In the genomic region with DNA sequence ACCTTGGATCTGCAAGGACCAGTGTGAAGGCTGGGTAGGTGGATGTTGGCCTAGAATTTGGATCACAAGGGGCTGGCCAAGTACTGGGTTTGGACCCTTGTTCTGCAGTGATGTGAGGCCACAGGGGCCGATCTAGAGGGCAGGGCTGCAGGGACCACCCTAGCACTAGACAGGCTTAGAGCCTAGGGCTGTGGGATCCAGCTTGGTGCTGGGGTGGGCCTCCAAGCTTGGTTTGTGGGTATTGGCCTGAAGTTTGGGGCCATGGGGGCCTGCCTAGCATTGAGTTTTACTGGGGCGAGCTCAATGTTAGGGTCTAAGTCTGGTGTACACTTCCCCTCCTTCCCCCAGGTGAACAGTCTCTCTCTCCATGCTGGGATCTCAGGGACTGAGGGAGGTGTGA, we compare ENCODE assay signal across 17 cellular contexts. TPM values are rescaled to one million over a fixed set of nuclear protein-coding genes. Genes with fewer than 3 reads are reported as not detected.
A peak's percentile ranks its signal among the peaks of the same experiment; 100 is the strongest.
DNase-seq lines count a peak whose midpoint lies in the region; ATAC-seq lines count a peak whose summit lies in the region.
"Had no signal": no experiment of that assay in that cellular context is flagged by ENCODE, and none has a peak within 500 bp of the region (broad histone marks: within the 10 kb centered on the region; RNA-seq: fewer than 3 reads in every experiment).

No MANE protein-coding gene starts in this region.

- intact Hi-C loops in activated CD4-positive, alpha-beta T cell treated with anti-CD3 and anti-CD28 coated beads, Interleukin-2, amount 10 ng/mL, durations not matched to agents 24 days and 14 days (cut with micrococcal nuclease) = no loop called here

- H3K36me3 ChIP-seq in skeletal muscle tissue (ENCODE audit: control insufficient read depth in 3 of 3, insufficient read depth in 3 of 3, low read length in 3 of 3) = peaks cover 19 to 26% (median 23%) of the 10 kb centered on the region in 3 donors

- peaks cover 77% of the 10 kb centered on the region for H3K36me3 Mint-ChIP-seq in activated CD4-positive, alpha-beta T cell treated with anti-CD3 and anti-CD28 coated beads, Interleukin-2, amount 10 ng/mL, durations not matched to agents 24 days and 14 days (ENCODE audit: low read depth)

- no peak overlapping the region for H3K27ac ChIP-seq in skeletal muscle tissue (ENCODE audit: low read depth, low read length)
- H3K27ac ChIP-seq: 22Rv1, BLaER1 had no signal

- no peak for ATAC-seq in GM21528 (IDR thresholded peaks at IDR 0.05; ENCODE audit: low FRiP score, unreplicated experiment)

- no peak for DNase-seq in activated CD4-positive, alpha-beta T cell treated with anti-CD3 and anti-CD28 coated beads, Interleukin-2, amount 10 ng/mL, durations not matched to agents 24 days and 14 days
- DNase-seq in activated CD4-positive, alpha-beta T cell treated with anti-CD3 and anti-CD28 coated beads, Interleukin-2, amount 50 U/mL, for 1 hour = no peak
- DNase-seq in iPS-NIHi7 (ENCODE audit: extremely low spot score) (peak; percentile 6), retina (no peak), NCI-H187 (lab: John Stamatoyannopoulos, UW) (no peak), SKM-1 (lab: John Stamatoyannopoulos, UW; ENCODE audit: unreplicated experiment) (no peak)
- DNase-seq: AML-193; CD4-positive, CD25-positive, alpha-beta regulatory T cell; DMS53; GF-D8; GOT3; H9; IMR-90 had no signal

- no peaks in the 10 kb centered on the region for H3K27me3 Mint-ChIP-seq in activated CD4-positive, alpha-beta T cell treated with anti-CD3 and anti-CD28 coated beads, Interleukin-2, amount 10 ng/mL, durations not matched to agents 24 days and 14 days
- H3K27me3 Mint-ChIP-seq: CD4-positive, CD25-positive, alpha-beta regulatory T cell had no signal

- H3K4me3 Mint-ChIP-seq in activated CD4-positive, alpha-beta T cell treated with anti-CD3 and anti-CD28 coated beads, Interleukin-2, amount 10 ng/mL, durations not matched to agents 24 days and 14 days = no peak overlapping the region
- H3K4me3 Mint-ChIP-seq: CD4-positive, CD25-positive, alpha-beta regulatory T cell; H9 had no signal

- peaks cover 0 to 5% (median 2%) of the 10 kb centered on the region in 3 donors for H3K4me1 ChIP-seq in skeletal muscle tissue (ENCODE audit: control insufficient read depth in 3 of 3, insufficient read depth in 3 of 3, low read length in 3 of 3)
- H3K4me1 ChIP-seq: BLaER1 had no signal

- peaks cover 2 to 9% (median 5%) of the 10 kb centered on the region in 3 donors for H3K9me3 ChIP-seq in skeletal muscle tissue (ENCODE audit: control insufficient read depth in 3 of 3, low read length in 3 of 3)

- no peaks in the 10 kb centered on the region for H3K27me3 ChIP-seq in skeletal muscle tissue (ENCODE audit: control insufficient read depth in 3 of 3, insufficient read depth in 3 of 3, low read length in 3 of 3)
- H3K27me3 ChIP-seq: BLaER1 had no signal

- peaks cover 35% of the 10 kb centered on the region for H3K9me3 Mint-ChIP-seq in activated CD4-positive, alpha-beta T cell treated with anti-CD3 and anti-CD28 coated beads, Interleukin-2, amount 10 ng/mL, durations not matched to agents 24 days and 14 days
- H3K9me3 Mint-ChIP-seq: H9 had no signal

- H3K9ac ChIP-seq in skeletal muscle tissue (ENCODE audit: low read depth in 1 of 3, low read length in 3 of 3) = no peak overlapping the region
- H3K9ac ChIP-seq: BLaER1 had no signal

- peak overlapping the region in 2 of 3 donors; percentile 13 to 24 for H3K4me3 ChIP-seq in skeletal muscle tissue (ENCODE audit: low read length in 3 of 3)
- H3K4me3 ChIP-seq: BLaER1 had no signal

- H3K27ac Mint-ChIP-seq in activated CD4-positive, alpha-beta T cell treated with anti-CD3 and anti-CD28 coated beads, Interleukin-2, amount 10 ng/mL, durations not matched to agents 24 days and 14 days = peak overlapping the region; percentile 15

- H3K4me1 Mint-ChIP-seq in activated CD4-positive, alpha-beta T cell treated with anti-CD3 and anti-CD28 coated beads, Interleukin-2, amount 10 ng/mL, durations not matched to agents 24 days and 14 days = peaks cover 12% of the 10 kb centered on the region

RNA-seq across cellular contexts. Expression of gene UBE3A, which starts 36.5 kb away (rescaled TPM):
- total RNA-seq in activated CD4-positive, alpha-beta T cell treated with anti-CD3 and anti-CD28 coated beads, Interleukin-2, amount 10 ng/mL, durations not matched to agents 24 days and 14 days = 110 and 116 TPM in 2 replicates
- total RNA-seq in skeletal muscle tissue = 218 TPM
